ENCODE assay signal across 19 cellular contexts in genomic region chr9:119836036-119836435, GRCh38.
DNase-seq lines count a peak whose midpoint lies in the region; ATAC-seq, FAIRE-seq and TF ChIP-seq lines count a peak whose summit lies in the region.
"Had no signal": no experiment of that assay in that cellular context is flagged by ENCODE, and none has a peak within 500 bp of the region (broad histone marks: within the 10 kb centered on the region; RNA-seq: fewer than 3 reads in every experiment).

No MANE protein-coding gene starts in this region.

- H3K4me1 Mint-ChIP-seq in GM23338: peaks cover 19% of the 10 kb centered on the region; the same call in 2 of the 3 replicates
- H3K4me1 Mint-ChIP-seq in naive thymus-derived CD8-positive, alpha-beta T cell: no peaks in the 10 kb centered on the region
- H3K4me1 Mint-ChIP-seq: B cell had no signal

- no peak overlapping the region for H2AFZ ChIP-seq in GM23338

- no peak overlapping the region for H3K27ac Mint-ChIP-seq in GM23338
- H3K27ac Mint-ChIP-seq in naive thymus-derived CD8-positive, alpha-beta T cell: no peak overlapping the region
- H3K27ac Mint-ChIP-seq: B cell; CD4-positive, alpha-beta T cell had no signal

- TF ChIP-seq CTCF in GM23338 (conservative IDR thresholded peaks at IDR 0.05; ENCODE audit: low read depth in 2 of 2) (no peak), kidney (IDR thresholded peaks at IDR 0.05; ENCODE audit: borderline replicate concordance, extremely low read depth, insufficient read depth) (no peak)

- DNase-seq in GM23338 (ENCODE audit: low spot score): peak; percentile 1
- peak; percentile 99 for DNase-seq in NCI-H1436 treated with DMSO at 0.1 percent for 48 hours (lab: John Stamatoyannopoulos, UW)
- peak; percentile 18 for DNase-seq in NCI-H774 (lab: John Stamatoyannopoulos, UW)
- DNase-seq in iPS-NIHi7 (ENCODE audit: extremely low spot score): peak; percentile 58
- no peak for DNase-seq in kidney
- no peak for DNase-seq in naive thymus-derived CD8-positive, alpha-beta T cell
- DNase-seq: CD4-positive, alpha-beta T cell; GOT3; KBM-7; NCI-H1048; NCI-H2029 treated with DMSO at 0.1 percent for 48 hours; NCI-H446 treated with DMSO at 0.1 percent for 48 hours; NK-92 treated with Interleukin-12 subunit alpha and Interleukin-12 subunit beta, amount 100 ng/mL, for 24 hours; OCI-M1; RPMI8226; SW 1271 had no signal

- H3K4me1 ChIP-seq in GM23338 (ENCODE audit: insufficient read depth) (no peaks in the 10 kb centered on the region), kidney (ENCODE audit: control insufficient read depth in 1 of 2, insufficient read depth in 1 of 2, low read depth in 1 of 2, low read length in 2 of 2) (no peaks in the 10 kb centered on the region)

- H3K79me2 ChIP-seq in GM23338 (replicated peaks; ENCODE audit: insufficient read depth): no peaks in the 10 kb centered on the region

- no peaks in the 10 kb centered on the region for H3K36me3 Mint-ChIP-seq in GM23338 (ENCODE audit: low read depth)
- H3K36me3 Mint-ChIP-seq in naive thymus-derived CD8-positive, alpha-beta T cell: no peaks in the 10 kb centered on the region

- ATAC-seq in GM23338 (peak; percentile 66), GM19328 (IDR thresholded peaks at IDR 0.05; ENCODE audit: unreplicated experiment) (no peak), HG03342 (IDR thresholded peaks at IDR 0.05; ENCODE audit: unreplicated experiment) (no peak)
- ATAC-seq in naive thymus-derived CD8-positive, alpha-beta T cell: no peak

- H3K4me3 ChIP-seq in GM23338 (no peak overlapping the region), kidney (ENCODE audit: low read length in 2 of 2) (no peak overlapping the region)

- no peaks in the 10 kb centered on the region for H4K20me1 ChIP-seq in GM23338 (replicated peaks; ENCODE audit: insufficient read depth)

- H3K36me3 ChIP-seq in GM23338 (ENCODE audit: insufficient read depth) (no peaks in the 10 kb centered on the region), kidney (ENCODE audit: control insufficient read depth in 1 of 2, insufficient read depth in 2 of 2, low read length in 2 of 2) (no peaks in the 10 kb centered on the region)

- H3F3A ChIP-seq in GM23338 (replicated peaks; ENCODE audit: low read depth): no peaks in the 10 kb centered on the region

- H3K9me3 Mint-ChIP-seq in GM23338: no peaks in the 10 kb centered on the region
- H3K9me3 Mint-ChIP-seq in naive thymus-derived CD8-positive, alpha-beta T cell: peaks cover 0 to 7% (median 0%) of the 10 kb centered on the region in 9 donors

- H3K4me3 Mint-ChIP-seq in GM23338: no peak overlapping the region
- H3K4me3 Mint-ChIP-seq in naive thymus-derived CD8-positive, alpha-beta T cell: no peak overlapping the region
- H3K4me3 Mint-ChIP-seq: B cell; CD4-positive, alpha-beta T cell had no signal

- H3K9me2 ChIP-seq in GM23338 (ENCODE audit: insufficient read depth): no peaks in the 10 kb centered on the region; the same call in 1 of the 2 replicates

- H3K4me2 ChIP-seq in GM23338: no peak overlapping the region

- POLR2A ChIA-PET in naive thymus-derived CD8-positive, alpha-beta T cell (lab: Charles Lee): no interaction called here

- no peaks in the 10 kb centered on the region for H3K27me3 ChIP-seq in GM23338 (ENCODE audit: insufficient read depth)

- H3K27me3 Mint-ChIP-seq in GM23338 (ENCODE audit: insufficient read depth, low read depth, poor library complexity): peaks cover 1% of the 10 kb centered on the region
- peaks cover 0 to 21% (median 6%) of the 10 kb centered on the region in 5 donors for H3K27me3 Mint-ChIP-seq in naive thymus-derived CD8-positive, alpha-beta T cell

- FAIRE-seq in kidney (lab: Jason Lieb, UNC): no peak

- intact Hi-C loops in kidney (cut with DNase I): no loop called here

- no peaks in the 10 kb centered on the region for H3K9me3 ChIP-seq in kidney (ENCODE audit: control insufficient read depth in 1 of 2, low read length in 2 of 2)

- no peak overlapping the region for H3K27ac ChIP-seq in GM23338 (ENCODE audit: low read depth)
- no peak overlapping the region for H3K27ac ChIP-seq in kidney (ENCODE audit: low read depth in 2 of 2, low read length in 2 of 2)

- no peak overlapping the region for H3K9ac ChIP-seq in kidney (ENCODE audit: low read length in 2 of 2)

TF ChIP-seq in GM23338, 12 proteins besides CTCF, POLR2A, EP300 and RAD21 (continues in another document):
- no peak for TF ChIP-seq ZNF114 (CRISPR knock-in tag; IDR thresholded peaks at IDR 0.05)
- no peak for TF ChIP-seq EZH2 (IDR thresholded peaks at IDR 0.05; ENCODE audit: low read depth, unreplicated experiment)
- TF ChIP-seq CREB1 (CRISPR knock-in tag; IDR thresholded peaks at IDR 0.05; ENCODE audit: low read depth): no peak
- TF ChIP-seq POLR2AphosphoS5 (IDR thresholded peaks at IDR 0.05; ENCODE audit: low read depth): no peak
- no peak for TF ChIP-seq EZH2phosphoT487 (IDR thresholded peaks at IDR 0.05; ENCODE audit: unreplicated experiment)
- TF ChIP-seq ETS1 (IDR thresholded peaks at IDR 0.05): no peak
- no peak for TF ChIP-seq ZNF331 (CRISPR knock-in tag; IDR thresholded peaks at IDR 0.05; ENCODE audit: low read depth)
- TF ChIP-seq REST (IDR thresholded peaks at IDR 0.05; ENCODE audit: unreplicated experiment): no peak
- TF ChIP-seq NANOG (IDR thresholded peaks at IDR 0.05; ENCODE audit: borderline replicate concordance): no peak

Comparison
In these comparisons a context has a peak if more than half of its experiments do, and no peak if none do; other contexts are left out.
1. DNase-seq: peak in GM23338 (single experiment), NCI-H1436 treated with DMSO at 0.1 percent for 48 hours (single experiment), NCI-H774 (single experiment) and iPS-NIHi7 (single experiment); none in kidney (single experiment) and naive thymus-derived CD8-positive, alpha-beta T cell (0 of 10).